ENCODE assay signal across 16 cellular contexts in genomic region chrX:131944936-131945902, GRCh38.
"Had no signal": no experiment of that assay in that cellular context is flagged by ENCODE, and none has a peak within 500 bp of the region (broad histone marks: within the 10 kb centered on the region; RNA-seq: fewer than 3 reads in every experiment).

No MANE protein-coding gene starts in this region.

- H3K4me3 Mint-ChIP-seq: activated CD8-positive, alpha-beta T cell treated with anti-CD3 and anti-CD28 coated beads for 36 hours; activated naive CD4-positive, alpha-beta T cell treated with anti-CD3 and anti-CD28 coated beads for 36 hours; natural killer cell had no signal

- H3K27me3 Mint-ChIP-seq: activated CD8-positive, alpha-beta T cell treated with anti-CD3 and anti-CD28 coated beads for 36 hours had no signal

- H3K9me3 Mint-ChIP-seq: activated CD8-positive, alpha-beta T cell treated with anti-CD3 and anti-CD28 coated beads for 36 hours; activated naive CD4-positive, alpha-beta T cell treated with anti-CD3 and anti-CD28 coated beads for 36 hours; natural killer cell had no signal

- H3K4me1 Mint-ChIP-seq: natural killer cell had no signal

- H3K36me3 Mint-ChIP-seq: natural killer cell had no signal

- H3K9me3 ChIP-seq: SJCRH30, thoracic aorta had no signal

- DNase-seq: activated CD8-positive, alpha-beta T cell treated with anti-CD3 and anti-CD28 coated beads for 36 hours; activated naive CD4-positive, alpha-beta T cell treated with anti-CD3 and anti-CD28 coated beads for 36 hours; activated T-cell treated with anti-CD3 and anti-CD28 coated beads, Interleukin-2, amount 50 U/mL, for 48 hours; cerebellar nuclear complex; effector CD8-positive, alpha-beta T cell; foreskin keratinocyte; kidney glomerular epithelial cell; mesenchymal stem cell; natural killer cell; right cardiac atrium; SJCRH30; stimulated activated CD4-positive, alpha-beta T cell treated with anti-CD3 and anti-CD28 coated beads, Interleukin-4, amount 100 ng/mL, for 4 hours; stimulated activated CD8-positive, alpha-beta memory T cell treated with anti-CD3 and anti-CD28 coated beads, Interleukin-4, amount 100 ng/mL, for 48 hours had no signal

- ATAC-seq: activated CD4-positive, CD25-positive, alpha-beta regulatory T cell treated with anti-CD3 and anti-CD28 coated beads, Interleukin-2, amount 50 U/mL, for 24 hours; activated CD8-positive, alpha-beta T cell treated with anti-CD3 and anti-CD28 coated beads for 36 hours; foreskin keratinocyte; natural killer cell; right cardiac atrium had no signal

- H3K4me3 ChIP-seq: SJCRH30, skin epidermis, thoracic aorta had no signal

- H3K27ac Mint-ChIP-seq: activated CD8-positive, alpha-beta T cell treated with anti-CD3 and anti-CD28 coated beads for 36 hours; activated naive CD4-positive, alpha-beta T cell treated with anti-CD3 and anti-CD28 coated beads for 36 hours; natural killer cell had no signal
